28 cellular contexts compared by ENCODE assay signal in the genomic region with DNA sequence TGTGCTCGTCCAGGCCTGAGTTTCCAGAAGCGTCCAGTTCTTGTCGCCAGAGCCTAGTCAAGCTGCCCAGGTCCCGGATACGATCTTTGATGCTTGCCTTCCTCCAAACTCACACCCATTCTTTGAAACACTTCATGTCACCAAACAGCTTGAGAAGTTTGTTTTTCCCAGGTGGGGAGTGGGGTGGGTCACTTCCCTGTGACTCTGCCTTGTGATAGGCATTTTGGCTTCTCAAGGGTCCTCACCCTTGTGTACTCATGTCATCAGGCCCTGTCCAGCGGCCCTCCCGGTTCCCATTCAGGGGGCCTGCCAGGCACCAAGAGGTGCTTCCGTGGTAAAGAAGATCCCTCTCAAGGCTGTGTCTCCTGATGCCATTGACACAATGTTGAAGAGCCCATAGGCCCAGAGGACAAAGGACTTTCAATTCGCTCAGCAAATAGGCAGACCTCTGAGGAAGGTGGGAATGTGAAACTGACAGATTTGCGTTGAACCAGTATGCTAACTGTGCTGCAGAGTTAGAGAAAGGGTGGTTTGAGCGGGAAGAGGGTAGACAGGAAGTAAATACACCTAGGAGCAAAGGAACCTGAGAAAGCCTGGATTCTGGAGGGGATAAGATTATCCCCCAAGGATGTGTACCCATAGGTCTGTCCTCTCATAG. TPM values are rescaled to one million over a fixed set of nuclear protein-coding genes. Genes with fewer than 3 reads are reported as not detected.
"Had no signal": no experiment of that assay in that cellular context is flagged by ENCODE, and none has a peak within 500 bp of the region (broad histone marks: within the 10 kb centered on the region; RNA-seq: fewer than 3 reads in every experiment).

No MANE protein-coding gene starts in this region.

- ATAC-seq: activated CD4-positive, alpha-beta T cell treated with anti-CD3 and anti-CD28 coated beads for 36 hours; activated T-cell treated with anti-CD3 and anti-CD28 coated beads, Interleukin-2, amount 50 U/mL, for 72 hours had no signal

- H3K4me3 Mint-ChIP-seq: activated CD4-positive, alpha-beta memory T cell treated with anti-CD3 and anti-CD28 coated beads, Interleukin-2, amount 10 ng/mL, durations not matched to agents 7 days and 5 days; activated CD4-positive, alpha-beta T cell treated with anti-CD3 and anti-CD28 coated beads for 36 hours; activated naive CD4-positive, alpha-beta T cell treated with anti-CD3 and anti-CD28 coated beads, Interleukin-2, amount 10 ng/mL, durations not matched to agents 7 days and 5 days; activated naive CD8-positive, alpha-beta T cell treated with anti-CD3 and anti-CD28 coated beads, Interleukin-2, amount 10 ng/mL, durations not matched to agents 7 days and 5 days; activated T-cell treated with anti-CD3 and anti-CD28 coated beads, Interleukin-2, amount 50 U/mL, for 72 hours had no signal

- H3K36me3 ChIP-seq: adrenal gland, Peyer's patch, SJCRH30, WERI-Rb-1 had no signal

- H3K27ac Mint-ChIP-seq: activated CD4-positive, alpha-beta memory T cell treated with anti-CD3 and anti-CD28 coated beads, Interleukin-2, amount 10 ng/mL, durations not matched to agents 7 days and 5 days; activated CD4-positive, alpha-beta T cell treated with anti-CD3 and anti-CD28 coated beads for 36 hours; activated naive CD4-positive, alpha-beta T cell treated with anti-CD3 and anti-CD28 coated beads, Interleukin-2, amount 10 ng/mL, durations not matched to agents 7 days and 5 days; activated naive CD8-positive, alpha-beta T cell treated with anti-CD3 and anti-CD28 coated beads, Interleukin-2, amount 10 ng/mL, durations not matched to agents 7 days and 5 days; activated T-cell treated with anti-CD3 and anti-CD28 coated beads, Interleukin-2, amount 50 U/mL, for 72 hours; activated T-helper 2 cell treated with anti-CD3 and anti-CD28 coated beads, Interferon-gamma antibody, Interleukin-2, Interleukin-4, amounts not matched to agents 10 μg/mL and 5 μg/mL and 100 μg/mL, durations not matched to agents 14 hours and 24 hours and 36 hours had no signal

- H3K4me1 ChIP-seq: adrenal gland, Peyer's patch, SJCRH30 had no signal

- DNase-seq: activated CD4-positive, alpha-beta memory T cell treated with anti-CD3 and anti-CD28 coated beads, Interleukin-2, amount 10 ng/mL, durations not matched to agents 7 days and 5 days; activated CD4-positive, alpha-beta T cell treated with anti-CD3 and anti-CD28 coated beads for 36 hours; activated CD4-positive, alpha-beta T cell treated with anti-CD3 and anti-CD28 coated beads, Interleukin-2, amount 50 U/mL, for 1 hour; activated gamma-delta T cell treated with Interleukin-2 at 50 U/mL for 16 hours; activated naive CD4-positive, alpha-beta T cell treated with anti-CD3 and anti-CD28 coated beads, Interleukin-2, amount 10 ng/mL, durations not matched to agents 7 days and 5 days; activated naive CD8-positive, alpha-beta T cell treated with anti-CD3 and anti-CD28 coated beads, Interleukin-2, amount 10 ng/mL, durations not matched to agents 7 days and 5 days; activated T-cell treated with anti-CD3 and anti-CD28 coated beads for 4 hours; activated T-cell treated with anti-CD3 and anti-CD28 coated beads, Interleukin-2, amount 50 U/mL, for 72 hours; adrenal gland; anterior cingulate cortex; caudate nucleus; Kasumi-1; KBM-7; NCI-H1105 treated with DMSO at 0.1 percent for 48 hours; NCI-H1436 treated with DMSO at 0.1 percent for 48 hours; NCI-H187; NCI-H345; NCI-H524; Peyer's patch; Right ventricle myocardium superior; SJCRH30; SK-N-SH; T-helper 1 cell; WERI-Rb-1 had no signal

- H3K9me2 ChIP-seq: SK-N-SH had no signal

- H3K9me3 ChIP-seq: adrenal gland, Peyer's patch, SJCRH30, SK-N-SH had no signal

- H3K4me3 ChIP-seq: adrenal gland, Peyer's patch, SJCRH30 had no signal

- H3K27me3 ChIP-seq: adrenal gland, Peyer's patch, SJCRH30 had no signal

- H3K27ac ChIP-seq: adrenal gland, Peyer's patch, RWPE1, SJCRH30, WERI-Rb-1 had no signal

- H3K4me1 Mint-ChIP-seq: activated CD4-positive, alpha-beta T cell treated with anti-CD3 and anti-CD28 coated beads for 36 hours had no signal

- H3K9me3 Mint-ChIP-seq: activated CD4-positive, alpha-beta memory T cell treated with anti-CD3 and anti-CD28 coated beads, Interleukin-2, amount 10 ng/mL, durations not matched to agents 7 days and 5 days; activated naive CD4-positive, alpha-beta T cell treated with anti-CD3 and anti-CD28 coated beads, Interleukin-2, amount 10 ng/mL, durations not matched to agents 7 days and 5 days; activated naive CD8-positive, alpha-beta T cell treated with anti-CD3 and anti-CD28 coated beads, Interleukin-2, amount 10 ng/mL, durations not matched to agents 7 days and 5 days; activated T-cell treated with anti-CD3 and anti-CD28 coated beads, Interleukin-2, amount 50 U/mL, for 72 hours; activated T-helper 2 cell treated with anti-CD3 and anti-CD28 coated beads, Interferon-gamma antibody, Interleukin-2, Interleukin-4, amounts not matched to agents 10 μg/mL and 5 μg/mL and 100 μg/mL, durations not matched to agents 14 hours and 24 hours and 36 hours had no signal

- H3K4me2 ChIP-seq: SK-N-SH had no signal

- H3K36me3 Mint-ChIP-seq: activated naive CD4-positive, alpha-beta T cell treated with anti-CD3 and anti-CD28 coated beads, Interleukin-2, amount 10 ng/mL, durations not matched to agents 7 days and 5 days; activated naive CD8-positive, alpha-beta T cell treated with anti-CD3 and anti-CD28 coated beads, Interleukin-2, amount 10 ng/mL, durations not matched to agents 7 days and 5 days had no signal

RNA-seq across cellular contexts. Expression of gene SFTPA1, which starts 24.7 kb away (rescaled TPM):
- total RNA-seq: activated CD4-positive, alpha-beta memory T cell treated with anti-CD3 and anti-CD28 coated beads, Interleukin-2, amount 10 ng/mL, durations not matched to agents 7 days and 5 days; activated CD4-positive, alpha-beta T cell treated with anti-CD3 and anti-CD28 coated beads for 36 hours; activated CD8-positive, alpha-beta memory T cell treated with anti-CD3 and anti-CD28 coated beads for 36 hours; activated naive CD8-positive, alpha-beta T cell treated with anti-CD3 and anti-CD28 coated beads, Interleukin-2, amount 10 ng/mL, durations not matched to agents 7 days and 5 days; activated T-cell treated with anti-CD3 and anti-CD28 coated beads, Interleukin-2, amount 50 U/mL, for 72 hours; activated T-helper 2 cell treated with anti-CD3 and anti-CD28 coated beads, Interferon-gamma antibody, Interleukin-2, Interleukin-4, amounts not matched to agents 10 μg/mL and 5 μg/mL and 100 μg/mL, durations not matched to agents 14 hours and 24 hours and 36 hours; Peyer's patch; SJCRH30; T-helper 2 cell treated with Interferon-gamma antibody and Interleukin-4, amounts not matched to agents 100 ng/mL and 5 ng/mL, for 36 hours had no signal
- polyA plus RNA-seq: SK-N-SH had no signal

RNA-seq across cellular contexts. Expression of gene SFTPA2, which starts 25.8 kb away (rescaled TPM):
- total RNA-seq: activated CD4-positive, alpha-beta memory T cell treated with anti-CD3 and anti-CD28 coated beads, Interleukin-2, amount 10 ng/mL, durations not matched to agents 7 days and 5 days; activated CD4-positive, alpha-beta T cell treated with anti-CD3 and anti-CD28 coated beads for 36 hours; activated CD8-positive, alpha-beta memory T cell treated with anti-CD3 and anti-CD28 coated beads for 36 hours; activated naive CD8-positive, alpha-beta T cell treated with anti-CD3 and anti-CD28 coated beads, Interleukin-2, amount 10 ng/mL, durations not matched to agents 7 days and 5 days; activated T-cell treated with anti-CD3 and anti-CD28 coated beads, Interleukin-2, amount 50 U/mL, for 72 hours; activated T-helper 2 cell treated with anti-CD3 and anti-CD28 coated beads, Interferon-gamma antibody, Interleukin-2, Interleukin-4, amounts not matched to agents 10 μg/mL and 5 μg/mL and 100 μg/mL, durations not matched to agents 14 hours and 24 hours and 36 hours; Peyer's patch; SJCRH30; T-helper 2 cell treated with Interferon-gamma antibody and Interleukin-4, amounts not matched to agents 100 ng/mL and 5 ng/mL, for 36 hours had no signal
- polyA plus RNA-seq: SK-N-SH had no signal
